ENCODE assay signal across 2 cellular contexts in the genomic region with DNA sequence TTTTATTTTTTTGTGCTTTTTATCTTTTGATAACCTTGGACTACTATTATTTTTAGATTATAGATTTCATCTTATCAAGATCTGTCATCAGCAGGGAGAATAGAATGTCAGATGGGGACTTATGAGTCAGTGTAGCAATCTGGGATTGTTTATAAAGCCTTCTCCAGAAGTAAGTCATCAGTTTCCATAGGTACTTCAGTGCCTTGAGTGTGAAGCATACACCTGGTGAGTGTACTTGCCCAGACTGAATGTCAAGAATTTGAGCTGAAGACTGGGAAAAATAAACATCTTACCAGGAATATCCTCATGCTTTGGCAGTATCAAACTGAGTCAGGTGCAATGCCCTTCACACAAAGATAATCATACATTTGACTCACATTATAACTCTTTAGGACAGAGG.
TF ChIP-seq lines count a peak whose summit lies in the region.

No MANE protein-coding gene starts in this region.

TF ChIP-seq in HEK293, 187 proteins besides CTCF, POLR2A, EP300 and RAD21 (continued from another document):
- TF ChIP-seq GLI4 (tag by site-specific recombination; IDR thresholded peaks at IDR 0.05) = no peak
- no peak for TF ChIP-seq ZNF214 (tag by site-specific recombination; IDR thresholded peaks at IDR 0.05; ENCODE audit: borderline replicate concordance)
- TF ChIP-seq MYNN (tag by site-specific recombination; IDR thresholded peaks at IDR 0.05; ENCODE audit: borderline replicate concordance) = no peak
- peak; percentile 23; the same call in 1 of the 2 replicates for TF ChIP-seq SP7 (tag by site-specific recombination; IDR thresholded peaks at IDR 0.05)
- no peak for TF ChIP-seq ZBTB8A (tag by site-specific recombination; IDR thresholded peaks at IDR 0.05)
- peak; percentile 83 for TF ChIP-seq ZBTB17 (tag by site-specific recombination; IDR thresholded peaks at IDR 0.05)
- no peak for TF ChIP-seq ZNF701 (tag by site-specific recombination; IDR thresholded peaks at IDR 0.05)
- TF ChIP-seq, protein P1, sequence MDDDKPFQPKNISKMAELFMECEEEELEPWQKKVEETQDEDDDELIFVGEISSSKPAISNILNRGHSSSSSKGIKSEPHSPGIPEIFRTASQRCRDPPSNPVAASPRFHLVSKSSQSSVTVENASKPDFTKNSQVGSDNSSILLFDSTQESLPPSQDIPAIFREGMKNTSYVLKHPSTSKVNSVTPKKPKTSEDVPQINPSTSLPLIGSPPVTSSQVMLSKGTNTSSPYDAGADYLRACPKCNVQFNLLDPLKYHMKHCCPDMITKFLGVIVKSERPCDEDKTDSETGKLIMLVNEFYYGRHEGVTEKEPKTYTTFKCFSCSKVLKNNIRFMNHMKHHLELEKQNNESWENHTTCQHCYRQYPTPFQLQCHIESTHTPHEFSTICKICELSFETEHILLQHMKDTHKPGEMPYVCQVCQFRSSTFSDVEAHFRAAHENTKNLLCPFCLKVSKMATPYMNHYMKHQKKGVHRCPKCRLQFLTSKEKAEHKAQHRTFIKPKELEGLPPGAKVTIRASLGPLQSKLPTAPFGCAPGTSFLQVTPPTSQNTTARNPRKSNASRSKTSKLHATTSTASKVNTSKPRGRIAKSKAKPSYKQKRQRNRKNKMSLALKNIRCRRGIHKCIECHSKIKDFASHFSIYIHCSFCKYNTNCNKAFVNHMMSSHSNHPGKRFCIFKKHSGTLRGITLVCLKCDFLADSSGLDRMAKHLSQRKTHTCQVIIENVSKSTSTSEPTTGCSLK (tag by site-specific recombination; IDR thresholded peaks at IDR 0.05) = no peak
- peak; percentile 47; the same call in 1 of the 2 replicates for TF ChIP-seq ZNF843 (tag by site-specific recombination; IDR thresholded peaks at IDR 0.05)
- TF ChIP-seq IKZF3 (tag by site-specific recombination; IDR thresholded peaks at IDR 0.05) = 0 out of 2 replicates have a peak, but pooled peaks have one; percentile 37
- TF ChIP-seq YY1 (tag by site-specific recombination; IDR thresholded peaks at IDR 0.05) = no peak
- peak; percentile 34; the same call in 1 of the 2 replicates for TF ChIP-seq ZNF660 (tag by site-specific recombination; IDR thresholded peaks at IDR 0.05)
- peak; percentile 21; the same call in 1 of the 2 replicates for TF ChIP-seq ZNF10 (tag by site-specific recombination; IDR thresholded peaks at IDR 0.05)
- TF ChIP-seq OSR2 (tag by site-specific recombination; IDR thresholded peaks at IDR 0.05) = peak; percentile 67

TF ChIP-seq in WTC11, 78 proteins besides CTCF, POLR2A, EP300 and RAD21 (continued from another document):
- TF ChIP-seq, protein P2, sequence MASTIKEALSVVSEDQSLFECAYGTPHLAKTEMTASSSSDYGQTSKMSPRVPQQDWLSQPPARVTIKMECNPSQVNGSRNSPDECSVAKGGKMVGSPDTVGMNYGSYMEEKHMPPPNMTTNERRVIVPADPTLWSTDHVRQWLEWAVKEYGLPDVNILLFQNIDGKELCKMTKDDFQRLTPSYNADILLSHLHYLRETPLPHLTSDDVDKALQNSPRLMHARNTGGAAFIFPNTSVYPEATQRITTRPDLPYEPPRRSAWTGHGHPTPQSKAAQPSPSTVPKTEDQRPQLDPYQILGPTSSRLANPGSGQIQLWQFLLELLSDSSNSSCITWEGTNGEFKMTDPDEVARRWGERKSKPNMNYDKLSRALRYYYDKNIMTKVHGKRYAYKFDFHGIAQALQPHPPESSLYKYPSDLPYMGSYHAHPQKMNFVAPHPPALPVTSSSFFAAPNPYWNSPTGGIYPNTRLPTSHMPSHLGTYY (CRISPR knock-in tag; IDR thresholded peaks at IDR 0.05) = no peak
- TF ChIP-seq FOXJ3 (CRISPR knock-in tag; IDR thresholded peaks at IDR 0.05; ENCODE audit: borderline replicate concordance) (no peak), ZNF317 (CRISPR knock-in tag; IDR thresholded peaks at IDR 0.05; ENCODE audit: borderline replicate concordance, low read depth) (no peak), GABPB1 (CRISPR knock-in tag; IDR thresholded peaks at IDR 0.05) (no peak), JUN (CRISPR knock-in tag; IDR thresholded peaks at IDR 0.05) (no peak), ELF4 (CRISPR knock-in tag; IDR thresholded peaks at IDR 0.05; ENCODE audit: low read depth) (no peak)
- TF ChIP-seq, protein P3, sequence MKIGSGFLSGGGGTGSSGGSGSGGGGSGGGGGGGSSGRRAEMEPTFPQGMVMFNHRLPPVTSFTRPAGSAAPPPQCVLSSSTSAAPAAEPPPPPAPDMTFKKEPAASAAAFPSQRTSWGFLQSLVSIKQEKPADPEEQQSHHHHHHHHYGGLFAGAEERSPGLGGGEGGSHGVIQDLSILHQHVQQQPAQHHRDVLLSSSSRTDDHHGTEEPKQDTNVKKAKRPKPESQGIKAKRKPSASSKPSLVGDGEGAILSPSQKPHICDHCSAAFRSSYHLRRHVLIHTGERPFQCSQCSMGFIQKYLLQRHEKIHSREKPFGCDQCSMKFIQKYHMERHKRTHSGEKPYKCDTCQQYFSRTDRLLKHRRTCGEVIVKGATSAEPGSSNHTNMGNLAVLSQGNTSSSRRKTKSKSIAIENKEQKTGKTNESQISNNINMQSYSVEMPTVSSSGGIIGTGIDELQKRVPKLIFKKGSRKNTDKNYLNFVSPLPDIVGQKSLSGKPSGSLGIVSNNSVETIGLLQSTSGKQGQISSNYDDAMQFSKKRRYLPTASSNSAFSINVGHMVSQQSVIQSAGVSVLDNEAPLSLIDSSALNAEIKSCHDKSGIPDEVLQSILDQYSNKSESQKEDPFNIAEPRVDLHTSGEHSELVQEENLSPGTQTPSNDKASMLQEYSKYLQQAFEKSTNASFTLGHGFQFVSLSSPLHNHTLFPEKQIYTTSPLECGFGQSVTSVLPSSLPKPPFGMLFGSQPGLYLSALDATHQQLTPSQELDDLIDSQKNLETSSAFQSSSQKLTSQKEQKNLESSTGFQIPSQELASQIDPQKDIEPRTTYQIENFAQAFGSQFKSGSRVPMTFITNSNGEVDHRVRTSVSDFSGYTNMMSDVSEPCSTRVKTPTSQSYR (CRISPR knock-in tag; IDR thresholded peaks at IDR 0.05) = no peak
